Comparison of ENCODE assay signal across 9 cellular contexts in the genomic region with DNA sequence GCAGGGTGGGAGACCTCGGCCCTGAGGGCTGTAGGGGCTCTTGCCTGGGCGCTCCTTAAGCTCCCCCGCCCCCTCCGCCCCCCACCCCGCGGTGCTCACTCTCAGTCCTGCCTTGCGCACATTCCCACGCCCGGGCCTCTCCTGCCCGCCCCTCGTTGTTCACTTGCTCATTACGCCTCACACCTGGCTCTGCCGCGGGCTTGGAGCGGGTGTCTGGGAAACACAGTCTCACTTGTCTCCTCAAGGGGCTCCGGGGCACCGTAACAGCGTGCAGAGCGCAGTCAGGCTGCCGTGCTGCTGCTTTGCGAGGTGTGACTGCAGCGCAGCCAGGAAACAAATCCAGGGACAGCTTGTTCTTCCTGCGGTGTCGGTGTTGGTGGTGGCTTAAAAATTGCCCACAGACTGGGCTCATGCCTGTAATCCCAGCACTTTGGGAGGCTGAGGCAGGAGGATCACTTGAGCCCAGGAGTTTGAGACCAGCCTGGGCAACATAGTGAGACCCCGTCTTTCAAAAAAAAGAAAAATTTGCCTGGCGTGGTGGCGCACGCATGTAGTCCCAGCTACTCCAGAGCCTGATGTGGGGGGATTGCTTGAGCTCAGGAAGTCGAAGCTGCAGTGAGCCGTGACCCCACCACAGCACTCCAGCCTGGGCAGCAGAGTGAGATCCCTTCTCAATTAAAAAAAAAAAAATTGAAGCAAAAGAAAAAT. TPM values are rescaled to one million over a fixed set of nuclear protein-coding genes. Genes with fewer than 3 reads are reported as not detected.
DNase-seq lines count a peak whose midpoint lies in the region; ATAC-seq, FAIRE-seq and TF ChIP-seq lines count a peak whose summit lies in the region.
"Had no signal": no experiment of that assay in that cellular context is flagged by ENCODE, and none has a peak within 500 bp of the region (broad histone marks: within the 10 kb centered on the region; RNA-seq: fewer than 3 reads in every experiment).

No MANE protein-coding gene starts in this region.

- in situ Hi-C loops in GM13977 (cut with MboI; ENCODE audit: low pct_unique_long_range_greater_than_20kb, low sequenced_read_pairs, unreplicated experiment): no loop called here

- no peak overlapping the region for H3K4me3 ChIP-seq in SJCRH30

- ATAC-seq in central memory CD8-positive, alpha-beta T cell (replicated peaks; ENCODE audit: extremely low read depth, poor library complexity, severe bottlenecking): no peak
- ATAC-seq in GM21423 (IDR thresholded peaks at IDR 0.05; ENCODE audit: unreplicated experiment): no peak

- H3K27me3 ChIP-seq in SJCRH30: peaks cover 37% of the 10 kb centered on the region

- TF ChIP-seq CTCF in nephron (IDR thresholded peaks at IDR 0.05; ENCODE audit: unreplicated experiment in 3 of 3) (no peak), GM13977 (IDR thresholded peaks at IDR 0.05; ENCODE audit: extremely low read depth, insufficient read depth, missing control alignments) (no peak)

- no peaks in the 10 kb centered on the region for H3K9me3 Mint-ChIP-seq in central memory CD8-positive, alpha-beta T cell
- H3K9me3 Mint-ChIP-seq in nephron: no peaks in the 10 kb centered on the region

- H3K27me3 Mint-ChIP-seq in central memory CD8-positive, alpha-beta T cell: peaks cover 34% of the 10 kb centered on the region
- peaks cover 51% of the 10 kb centered on the region for H3K27me3 Mint-ChIP-seq in nephron (ENCODE audit: low read depth)

- no peaks in the 10 kb centered on the region for H3K36me3 ChIP-seq in SJCRH30

- peaks cover 6% of the 10 kb centered on the region for H3K4me1 Mint-ChIP-seq in central memory CD8-positive, alpha-beta T cell
- H3K4me1 Mint-ChIP-seq in nephron: no peaks in the 10 kb centered on the region

- H3K27ac ChIP-seq in SJCRH30: no peak overlapping the region

- no peaks in the 10 kb centered on the region for H3K9me3 ChIP-seq in SJCRH30 (replicated peaks)

- no peak for TF ChIP-seq POLR2A in H54 (IDR thresholded peaks at IDR 0.05; ENCODE audit: low read depth, low read length)

- DNase-seq in DMS79 (lab: John Stamatoyannopoulos, UW): peak; percentile 81
- peak; percentile 82 for DNase-seq in NCI-H146 (lab: John Stamatoyannopoulos, UW)
- no peak for DNase-seq in central memory CD8-positive, alpha-beta T cell (ENCODE audit: low spot score in 2 of 2)
- no peak for DNase-seq in GM13977 (ENCODE audit: low spot score)
- no peak for DNase-seq in SJCRH30
- no peak for DNase-seq in H54 (ENCODE audit: insufficient read length, low spot score)

- FAIRE-seq in H54 (lab: Jason Lieb, UNC): no peak

- H3K4me1 ChIP-seq in SJCRH30: no peaks in the 10 kb centered on the region

- peaks cover 1% of the 10 kb centered on the region for H3K36me3 Mint-ChIP-seq in central memory CD8-positive, alpha-beta T cell (ENCODE audit: insufficient read depth)
- no peaks in the 10 kb centered on the region for H3K36me3 Mint-ChIP-seq in nephron (ENCODE audit: low read depth)

- H3K4me3 Mint-ChIP-seq in central memory CD8-positive, alpha-beta T cell: peak overlapping the region; percentile 65
- H3K4me3 Mint-ChIP-seq in nephron: peak overlapping the region; percentile 30 to 81 (median 59)

- H3K27ac Mint-ChIP-seq in central memory CD8-positive, alpha-beta T cell (ENCODE audit: low read depth): no peak overlapping the region
- peak overlapping the region in 1 of 3 experiments; percentile 49 for H3K27ac Mint-ChIP-seq in nephron

RNA-seq across cellular contexts. Expression of a gene that starts 4.6 kb away (rescaled TPM):
- not detected in 2 replicates for total RNA-seq in SJCRH30 (2014; rRNA removed; shearing (Covaris generic))
- total RNA-seq: temporal lobe had no signal

RNA-seq across cellular contexts. Expression of a gene that starts 18.6 kb away (rescaled TPM):
- not detected in 2 replicates for total RNA-seq in SJCRH30 (2014; rRNA removed; shearing (Covaris generic))

RNA-seq across cellular contexts. Expression of a gene that starts 22.9 kb away (rescaled TPM):
- total RNA-seq in SJCRH30 (2014; rRNA removed; shearing (Covaris generic)): 0.28 and 0.43 TPM in 2 replicates

RNA-seq across cellular contexts. Expression of a gene that starts 23.5 kb away (rescaled TPM):
- 17.2 and 18.8 TPM in 2 replicates for total RNA-seq in SJCRH30 (2014; rRNA removed; shearing (Covaris generic))

RNA-seq across cellular contexts. Expression of a gene that starts 39.8 kb away (rescaled TPM):
- total RNA-seq in SJCRH30 (2014; rRNA removed; shearing (Covaris generic)): 12.6 and 16.9 TPM in 2 replicates

Comparison
In these comparisons a context has a peak if more than half of its experiments do, and no peak if none do; other contexts are left out.
1. DNase-seq: peak in DMS79 (single experiment) and NCI-H146 (single experiment); none in central memory CD8-positive, alpha-beta T cell (0 of 2), GM13977 (single experiment), SJCRH30 (0 of 2) and H54 (single experiment).